In genomic region chr1:204255225-204255624, GRCh38 we compare ENCODE assay signal across 17 cellular contexts. TPM values are rescaled to one million over a fixed set of nuclear protein-coding genes. Genes with fewer than 3 reads are reported as not detected.
DNase-seq lines count a peak whose midpoint lies in the region; TF ChIP-seq lines count a peak whose summit lies in the region.
"Had no signal": no experiment of that assay in that cellular context is flagged by ENCODE, and none has a peak within 500 bp of the region (broad histone marks: within the 10 kb centered on the region; RNA-seq: fewer than 3 reads in every experiment).

No MANE protein-coding gene starts in this region.

- H3K23ac ChIP-seq in H9 (ENCODE audit: insufficient read length, low read depth, low read length): no peak overlapping the region

- H3K27ac ChIP-seq in H9 (ENCODE audit: insufficient read length, low read depth, low read length) (peak overlapping the region; percentile 12), ovary (no peak overlapping the region)
- H3K27ac ChIP-seq: spleen, thoracic aorta had no signal

- no peak overlapping the region for H4K8ac ChIP-seq in H9 (replicated peaks; ENCODE audit: insufficient read length, low read depth, low read length)

- H3K4me1 ChIP-seq in H9 (ENCODE audit: insufficient read depth, low read length): peaks cover 7% of the 10 kb centered on the region
- H3K4me1 ChIP-seq in ovary (ENCODE audit: insufficient read depth): no peaks in the 10 kb centered on the region
- H3K4me1 ChIP-seq: spleen had no signal

- H3K4me1 Mint-ChIP-seq in H9: peaks cover 44 to 51% of the 10 kb centered on the region in 2 experiments
- peaks cover 45% of the 10 kb centered on the region for H3K4me1 Mint-ChIP-seq in brain
- peaks cover 39% of the 10 kb centered on the region for H3K4me1 Mint-ChIP-seq in neural crest cell
- no peaks in the 10 kb centered on the region for H3K4me1 Mint-ChIP-seq in activated naive CD4-positive, alpha-beta T cell treated with anti-CD3 and anti-CD28 coated beads for 36 hours (ENCODE audit: low read depth)

- TF ChIP-seq CTCF in H9 (conservative IDR thresholded peaks at IDR 0.05) (no peak; the same call in 2 of the 3 replicates), brain (conservative IDR thresholded peaks at IDR 0.05) (no peak), neural crest cell (conservative IDR thresholded peaks at IDR 0.05) (no peak), ovary (IDR thresholded peaks at IDR 0.05) (no peak)

- H3K14ac ChIP-seq in H9 (ENCODE audit: insufficient read depth, low read length): no peak overlapping the region

- intact Hi-C loops in activated naive CD4-positive, alpha-beta T cell treated with anti-CD3 and anti-CD28 coated beads for 36 hours (cut with micrococcal nuclease): no loop called here
- intact Hi-C loops in ovary (cut with DNase I): loop anchor here in 1 of 4 donors (5.0 kb wide), 1 partner anchor 107 kb away; no protein-coding TSS in a partner anchor

- H3K27me3 ChIP-seq in H9 (ENCODE audit: insufficient read depth, low read length) (no peaks in the 10 kb centered on the region), ovary (no peaks in the 10 kb centered on the region)
- H3K27me3 ChIP-seq: spleen had no signal

- no peaks in the 10 kb centered on the region for H3K79me1 ChIP-seq in H9 (ENCODE audit: insufficient read depth, low read depth, low read length, poor library complexity, severe bottlenecking)

- no peak overlapping the region for H3T11ph ChIP-seq in H9 (ENCODE audit: low read length)

- no peak overlapping the region for H2AK5ac ChIP-seq in H9 (ENCODE audit: insufficient read length, low read length)

- H3K79me2 ChIP-seq in H9 (ENCODE audit: insufficient read depth, low read length): no peaks in the 10 kb centered on the region

- H3K9ac ChIP-seq in H9 (ENCODE audit: extremely low read depth, insufficient read length, low read length): no peak overlapping the region

- H3K36me3 ChIP-seq in ovary: no peaks in the 10 kb centered on the region
- H3K36me3 ChIP-seq: spleen, thoracic aorta had no signal

- no peaks in the 10 kb centered on the region for H4K20me1 ChIP-seq in H9 (ENCODE audit: control insufficient read depth, insufficient read depth, insufficient read length)

- no peak overlapping the region for H2AFZ ChIP-seq in H9 (ENCODE audit: low read length)

- H3K4me3 ChIP-seq in ovary: no peak overlapping the region
- H3K4me3 ChIP-seq: spleen, thoracic aorta had no signal

- WGBS in H9 (ENCODE audit: extremely low coverage, insufficient read length, low lambda C conversion rate): no CpG with 5 or more reads among the region's 5 CpGs
- WGBS in ovary, 3 donors: 69 to 85% (median 73%) methylated on average over 5 of the region's 5 CpGs

- H3K4ac ChIP-seq in H9 (ENCODE audit: low read depth, low read length): no peak overlapping the region

- no peak for TF ChIP-seq EP300 in ovary (IDR thresholded peaks at IDR 0.05)

- H3K4me3 Mint-ChIP-seq in H9: peak overlapping the region; percentile 1 to 61; a peak in 4 of 5 replicates
- peak overlapping the region in 2 of 5 experiments; percentile 25 to 28 for H3K4me3 Mint-ChIP-seq in brain
- H3K4me3 Mint-ChIP-seq in neural crest cell: peak overlapping the region; percentile 41
- no peak overlapping the region for H3K4me3 Mint-ChIP-seq in activated naive CD4-positive, alpha-beta T cell treated with anti-CD3 and anti-CD28 coated beads for 36 hours

- DNase-seq in H9 (peak; percentile 74), NCI-H2081 treated with DMSO at 0.1 percent for 48 hours (lab: John Stamatoyannopoulos, UW) (peak; percentile 15), neural crest cell (ENCODE audit: low read depth, low spot score) (peak; percentile 21), inferior parietal cortex (ENCODE audit: extremely low spot score) (no peak), ovary (no peak), NCI-H2196 (lab: John Stamatoyannopoulos, UW; ENCODE audit: unreplicated experiment) (no peak)
- DNase-seq in activated naive CD4-positive, alpha-beta T cell treated with anti-CD3 and anti-CD28 coated beads for 36 hours: no peak
- DNase-seq: activated CD8-positive, alpha-beta memory T cell treated with anti-CD3 and anti-CD28 coated beads for 24 hours; activated gamma-delta T cell treated with Interleukin-2 at 50 U/mL for 16 hours; Karpas-422; NCI-H774; spleen had no signal

- H3K9me3 ChIP-seq in H9 (ENCODE audit: control insufficient read depth, low read depth, low read length): no peaks in the 10 kb centered on the region
- H3K9me3 ChIP-seq in ovary: no peaks in the 10 kb centered on the region
- H3K9me3 ChIP-seq: spleen, thoracic aorta had no signal

- H4K5ac ChIP-seq in H9 (ENCODE audit: insufficient read length, low read depth, low read length): no peak overlapping the region

- H4K91ac ChIP-seq in H9 (ENCODE audit: insufficient read length, low read depth, low read length): no peak overlapping the region

- no peak overlapping the region for H2BK15ac ChIP-seq in H9 (ENCODE audit: low read depth, low read length)

- CTCF ChIA-PET in activated naive CD4-positive, alpha-beta T cell treated with anti-CD3 and anti-CD28 coated beads for 36 hours (lab: Charles Lee): interaction anchor here (0.9 to 1.8 kb wide), 4 partner anchors 41 to 248 kb away, joined by 3 to 10 read pairs (median 4); partner anchors contain the start of gene GOLT1A

- H2BK120ac ChIP-seq in H9 (ENCODE audit: low read depth, low read length, poor library complexity, severe bottlenecking): no peak overlapping the region

- H2BK12ac ChIP-seq in H9 (ENCODE audit: insufficient read length, low read depth, low read length): no peak overlapping the region

- H3K27ac Mint-ChIP-seq in H9: peak overlapping the region; percentile 36 to 97 (median 92); a peak in 6 of 7 replicates
- H3K27ac Mint-ChIP-seq in brain: peak overlapping the region; percentile 61 to 94 (median 83)
- H3K27ac Mint-ChIP-seq in neural crest cell (ENCODE audit: unreplicated experiment): peak overlapping the region; percentile 52
- H3K27ac Mint-ChIP-seq in activated naive CD4-positive, alpha-beta T cell treated with anti-CD3 and anti-CD28 coated beads for 36 hours: no peak overlapping the region

- no peak for TF ChIP-seq POLR2A in ovary (IDR thresholded peaks at IDR 0.05)

- no peaks in the 10 kb centered on the region for H3K23me2 ChIP-seq in H9 (ENCODE audit: insufficient read length, low read depth, low read length, poor library complexity, severe bottlenecking)

- H3K9me3 Mint-ChIP-seq in H9 (no peaks in the 10 kb centered on the region), brain (no peaks in the 10 kb centered on the region), neural crest cell (no peaks in the 10 kb centered on the region)
- H3K9me3 Mint-ChIP-seq in activated naive CD4-positive, alpha-beta T cell treated with anti-CD3 and anti-CD28 coated beads for 36 hours: no peaks in the 10 kb centered on the region

- no peak overlapping the region for H3K56ac ChIP-seq in H9 (ENCODE audit: insufficient read length, low read depth, low read length)

- no peak overlapping the region for H2BK5ac ChIP-seq in H9 (ENCODE audit: insufficient read length, low read length)

- H2BK20ac ChIP-seq in H9 (ENCODE audit: low read depth, low read length, poor library complexity, severe bottlenecking): no peak overlapping the region

- no peak overlapping the region for H3K18ac ChIP-seq in H9 (ENCODE audit: insufficient read length, low read depth, low read length)

- H3K4me2 ChIP-seq in H9 (ENCODE audit: insufficient read depth, insufficient read length, low read length): peak overlapping the region; percentile 16

- H3K27me3 Mint-ChIP-seq in H9 (ENCODE audit: low read depth): no peaks in the 10 kb centered on the region
- peaks cover 9% of the 10 kb centered on the region for H3K27me3 Mint-ChIP-seq in brain
- no peaks in the 10 kb centered on the region for H3K27me3 Mint-ChIP-seq in neural crest cell (ENCODE audit: low read depth)
- H3K27me3 Mint-ChIP-seq in activated naive CD4-positive, alpha-beta T cell treated with anti-CD3 and anti-CD28 coated beads for 36 hours (ENCODE audit: low read depth): no peaks in the 10 kb centered on the region

- H3K36me3 Mint-ChIP-seq in H9 (ENCODE audit: insufficient read depth in 1 of 3, low read depth in 3 of 3) (peaks cover 0 to 12% (median 0%) of the 10 kb centered on the region in 3 experiments; a peak in 3 of 7 replicates), brain (peaks cover 38% of the 10 kb centered on the region), neural crest cell (ENCODE audit: low read depth) (no peaks in the 10 kb centered on the region)
- no peaks in the 10 kb centered on the region for H3K36me3 Mint-ChIP-seq in activated naive CD4-positive, alpha-beta T cell treated with anti-CD3 and anti-CD28 coated beads for 36 hours (ENCODE audit: low read depth)

RNA-seq across cellular contexts. Expression of gene GOLT1A, which starts 41.4 kb away (rescaled TPM):
- 4.2 and 6.3 TPM in 2 replicates for total RNA-seq in H9 (2021)
- polyA plus RNA-seq in brain (ENCODE audit: insufficient read depth, low read depth, low replicate concordance): 4.5 TPM
- not detected in 2 replicates for total RNA-seq in neural crest cell
- total RNA-seq in activated naive CD4-positive, alpha-beta T cell treated with anti-CD3 and anti-CD28 coated beads for 36 hours: not detected
- 1 to 10 TPM in 1 of 7 donors, under 1 TPM in 2, not detected in 4; 0.27 to 3.9 (median 0.41) TPM for total RNA-seq in ovary
- not detected for polyA plus RNA-seq in ovary
- total RNA-seq: endothelial cell of umbilical vein, Right ventricle myocardium inferior, spleen, thoracic aorta had no signal
- polyA plus RNA-seq: endothelial cell of umbilical vein had no signal

RNA-seq across cellular contexts. Expression of gene KISS1, which starts 58.9 kb away (rescaled TPM):
- total RNA-seq in H9 (2021) (0.59 and 0.68 TPM in 2 replicates), neural crest cell (not detected in 2 replicates), ovary (under 1 TPM in 1 of 7 donors, not detected in 6; 0.35 TPM)
- polyA plus RNA-seq in brain (ENCODE audit: insufficient read depth, low read depth, low replicate concordance) (0.76 TPM), ovary (not detected)
- total RNA-seq in activated naive CD4-positive, alpha-beta T cell treated with anti-CD3 and anti-CD28 coated beads for 36 hours: not detected
- total RNA-seq: bronchial epithelial cell, Right ventricle myocardium inferior, spleen, thoracic aorta had no signal
- polyA plus RNA-seq: spleen had no signal

Comparison
In these comparisons a context has a peak if more than half of its experiments do, and no peak if none do; other contexts are left out.
1. DNase-seq: peak in H9 (single experiment), NCI-H2081 treated with DMSO at 0.1 percent for 48 hours (single experiment) and neural crest cell (single experiment); none in activated naive CD4-positive, alpha-beta T cell treated with anti-CD3 and anti-CD28 coated beads for 36 hours (single experiment), inferior parietal cortex (single experiment), ovary (0 of 5) and NCI-H2196 (single experiment).